ENCODE assay signal across 15 cellular contexts in genomic region chr6:110048221-110048875, GRCh38.
"Had no signal": no experiment of that assay in that cellular context is flagged by ENCODE, and none has a peak within 500 bp of the region (broad histone marks: within the 10 kb centered on the region; RNA-seq: fewer than 3 reads in every experiment).

No MANE protein-coding gene starts in this region.

- H3K9ac ChIP-seq: neural progenitor cell had no signal

- H3K36me3 ChIP-seq: colonic mucosa, gastrocnemius medialis, heart right ventricle, neural progenitor cell, pancreas, right atrium auricular region, thyroid gland had no signal

- H3K4me2 ChIP-seq: neural progenitor cell had no signal

- H3K4me1 Mint-ChIP-seq: activated T-helper 17 cell treated with anti-CD3 and anti-CD28 coated beads, Interleukin-2, amount 50 U/mL, for 72 hours had no signal

- H3K27ac Mint-ChIP-seq: activated naive CD4-positive, alpha-beta T cell treated with anti-CD3 and anti-CD28 coated beads for 36 hours; activated T-helper 17 cell treated with anti-CD3 and anti-CD28 coated beads, Interleukin-2, amount 50 U/mL, for 72 hours; neural progenitor cell had no signal

- H3K9me3 ChIP-seq: colonic mucosa, pancreas, right atrium auricular region, thyroid gland had no signal

- H3K4me1 ChIP-seq: colonic mucosa, gastrocnemius medialis, pancreas, right atrium auricular region, thyroid gland had no signal

- H3K27ac ChIP-seq: colonic mucosa, gastrocnemius medialis, heart right ventricle, neural progenitor cell, pancreas, right atrium auricular region, thyroid gland had no signal

- ATAC-seq: activated T-helper 17 cell treated with anti-CD3 and anti-CD28 coated beads, Interleukin-2, amount 50 U/mL, for 72 hours; gastrocnemius medialis; heart right ventricle; left ventricle myocardium superior; pancreas had no signal

- DNase-seq: activated CD4-positive, alpha-beta T cell treated with anti-CD3 and anti-CD28 coated beads for 4 hours; activated naive CD4-positive, alpha-beta T cell treated with anti-CD3 and anti-CD28 coated beads for 36 hours; activated T-cell treated with anti-CD3 and anti-CD28 coated beads for 4 hours; colonic mucosa; effector CD4-positive, alpha-beta T cell; gastrocnemius medialis; heart right ventricle; left ventricle myocardium superior; pancreas; small intestine; T1000; thyroid gland had no signal

- H3K4me3 ChIP-seq: colonic mucosa, gastrocnemius medialis, heart right ventricle, neural progenitor cell, pancreas, right atrium auricular region, thyroid gland had no signal

- H2AFZ ChIP-seq: neural progenitor cell had no signal

- H3K27me3 ChIP-seq: colonic mucosa, gastrocnemius medialis, neural progenitor cell, pancreas, right atrium auricular region, thyroid gland had no signal

- H3K9me3 Mint-ChIP-seq: activated naive CD4-positive, alpha-beta T cell treated with anti-CD3 and anti-CD28 coated beads for 36 hours; activated T-helper 17 cell treated with anti-CD3 and anti-CD28 coated beads, Interleukin-2, amount 50 U/mL, for 72 hours had no signal

- H3K36me3 Mint-ChIP-seq: neural progenitor cell had no signal

- H3K4me3 Mint-ChIP-seq: activated naive CD4-positive, alpha-beta T cell treated with anti-CD3 and anti-CD28 coated beads for 36 hours; activated T-helper 17 cell treated with anti-CD3 and anti-CD28 coated beads, Interleukin-2, amount 50 U/mL, for 72 hours; neural progenitor cell had no signal
